In the genomic region with DNA sequence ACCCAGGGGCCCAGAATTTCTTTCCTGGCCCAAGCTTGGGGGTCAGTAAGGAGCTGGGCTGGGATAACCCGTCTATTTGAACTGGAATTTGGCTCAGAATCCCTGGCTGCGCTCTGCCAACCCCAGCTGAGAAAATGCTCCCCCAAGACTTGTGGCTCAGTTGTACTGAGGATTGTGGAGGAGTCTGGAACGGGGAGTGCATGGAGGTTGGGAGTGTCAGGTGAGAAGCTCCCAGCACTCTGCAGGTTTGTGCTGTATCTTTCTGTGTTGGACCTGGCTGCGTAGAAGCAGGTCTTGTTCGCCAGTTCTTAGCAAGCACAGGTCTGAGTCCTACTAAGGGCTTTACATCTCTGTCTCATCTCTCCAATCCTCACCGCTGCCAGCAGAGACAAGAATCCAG, we compare ENCODE assay signal across 1 cellular context.
TF ChIP-seq lines count a peak whose summit lies in the region.

No MANE protein-coding gene starts in this region.

TF ChIP-seq in liver, 16 proteins besides CTCF, POLR2A, EP300 and RAD21 (continued from another document):
- TF ChIP-seq YY1 (IDR thresholded peaks at IDR 0.05) (no peak), HNF4G (IDR thresholded peaks at IDR 0.05) (no peak), SP1 (IDR thresholded peaks at IDR 0.05) (no peak), EGR1 (IDR thresholded peaks at IDR 0.05; ENCODE audit: low read depth in 2 of 2) (no peak)
